ENCODE assay signal across 10 cellular contexts in the genomic region with DNA sequence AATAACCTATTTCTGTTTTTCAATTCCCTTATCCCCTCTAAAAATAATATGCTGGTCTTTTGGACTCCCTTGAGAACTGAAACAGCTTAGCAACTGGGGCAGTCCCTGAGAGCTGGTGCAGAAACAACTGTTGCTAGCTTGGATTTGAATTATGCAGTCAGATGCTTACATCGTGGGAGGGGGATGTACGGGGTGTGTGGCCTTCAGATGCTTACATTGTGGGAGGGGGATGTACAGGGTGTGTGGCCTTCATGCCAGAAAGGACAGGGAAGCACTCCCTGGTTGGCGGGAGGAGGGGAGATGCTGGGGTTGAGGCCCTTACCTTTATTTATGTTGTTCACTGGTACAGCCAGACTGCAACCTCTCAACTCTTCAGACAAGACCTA. TPM values are rescaled to one million over a fixed set of nuclear protein-coding genes. Genes with fewer than 3 reads are reported as not detected.
DNase-seq lines count a peak whose midpoint lies in the region; ATAC-seq lines count a peak whose summit lies in the region.
"Had no signal": no experiment of that assay in that cellular context is flagged by ENCODE, and none has a peak within 500 bp of the region (broad histone marks: within the 10 kb centered on the region; RNA-seq: fewer than 3 reads in every experiment).

No MANE protein-coding gene starts in this region.

- peak; percentile 40 for DNase-seq in naive B cell
- no peak for DNase-seq in NCI-H748 (lab: John Stamatoyannopoulos, UW; ENCODE audit: unreplicated experiment)
- DNase-seq in substantia nigra (lab: John Stamatoyannopoulos, UW), result no peak
- DNase-seq in hypothalamus (lab: John Stamatoyannopoulos, UW), result no peak
- no peak for DNase-seq in NCI-H748 treated with DMSO at 0.1 percent for 48 hours (lab: John Stamatoyannopoulos, UW)
- DNase-seq: left ventricle myocardium inferior, Peyer's patch had no signal

- peaks cover 59 to 86% (median 79%) of the 10 kb centered on the region in 3 donors for H3K4me1 Mint-ChIP-seq in naive B cell

- H3K4me3 Mint-ChIP-seq in naive B cell, result peak overlapping the region in 7 of 8 donors; percentile 3 to 77 (median 67)

- H3K27me3 Mint-ChIP-seq in naive B cell, result no peaks in the 10 kb centered on the region

- H3K27ac Mint-ChIP-seq in naive B cell, result peak overlapping the region; percentile 74 to 97 (median 92)

- no peak overlapping the region for H3K27ac ChIP-seq in substantia nigra (ENCODE audit: low read depth, low read length, poor library complexity, severe bottlenecking)

- H3K36me3 Mint-ChIP-seq in naive B cell, result no peaks in the 10 kb centered on the region

- ATAC-seq in GM18498 (IDR thresholded peaks at IDR 0.05; ENCODE audit: unreplicated experiment) (peak; percentile 40), GM21367 (IDR thresholded peaks at IDR 0.05; ENCODE audit: unreplicated experiment) (peak; percentile 35), HG03521 (IDR thresholded peaks at IDR 0.05; ENCODE audit: unreplicated experiment) (peak; percentile 38), naive B cell (ENCODE audit: low read depth in 2 of 2) (peak; percentile 78 to 82)

- H3K9me3 Mint-ChIP-seq in naive B cell, result no peaks in the 10 kb centered on the region

RNA-seq across cellular contexts. Expression of a gene that starts 25.6 kb away (rescaled TPM):
- polyA plus RNA-seq in naive B cell (ENCODE audit: low read depth in 6 of 6), result 10 to 100 TPM in 3 of 6 donors, 1 to 10 TPM in 3; 6.9 to 14.0 (median 9.8) TPM
